In the genomic region with DNA sequence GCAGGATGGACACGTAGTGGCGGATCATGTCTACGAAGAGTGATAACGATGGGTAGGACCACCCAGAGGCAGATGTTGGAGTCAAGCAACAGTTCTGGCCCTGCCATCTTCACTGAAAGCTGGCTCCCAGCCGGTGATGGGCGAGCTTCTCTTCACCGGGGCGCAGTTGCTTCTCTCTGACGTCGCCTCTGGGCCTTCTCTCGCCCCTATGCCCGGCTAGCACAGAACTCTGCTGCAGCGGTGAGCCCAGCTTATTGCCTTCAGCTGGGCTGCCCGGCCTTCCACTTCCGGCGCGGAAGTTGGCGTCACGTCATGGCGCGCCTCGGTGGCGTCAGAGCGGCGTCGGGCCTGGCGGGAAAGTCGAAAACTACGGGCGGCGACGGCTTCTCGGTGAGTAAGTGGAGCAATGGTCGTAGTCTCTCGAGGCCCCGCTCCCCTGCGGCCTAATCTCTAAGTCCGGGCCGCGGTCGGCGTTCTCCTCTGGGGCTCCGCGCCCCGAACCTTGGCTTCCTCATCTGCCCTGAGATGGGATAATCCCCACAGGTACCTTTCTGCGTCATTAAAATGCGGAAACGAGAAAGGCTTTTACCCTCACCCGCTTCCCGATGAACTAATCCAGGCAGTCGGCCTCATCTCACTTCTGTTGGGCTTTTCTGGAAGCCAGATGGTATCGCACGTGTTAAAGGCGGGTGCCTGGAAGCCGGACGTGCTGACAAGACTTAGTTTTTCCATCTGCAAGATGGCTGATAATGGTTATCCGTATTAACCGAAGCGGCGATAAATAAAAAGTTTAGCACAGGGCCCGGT, we compare ENCODE assay signal across 8 cellular contexts. TPM values are rescaled to one million over a fixed set of nuclear protein-coding genes. Genes with fewer than 3 reads are reported as not detected.
DNase-seq lines count a peak whose midpoint lies in the region; ATAC-seq and TF ChIP-seq lines count a peak whose summit lies in the region.

A gene (plus strand): TSS at position 354 of the 807 bp plus-strand sequence. CDS start 2,221 bp downstream, outside the sequence.

- no peak within 1 kb of the TSS for H2BK12ac ChIP-seq in trophoblast cell (ENCODE audit: low read length)

- TF ChIP-seq POLR2A in NB4 (IDR thresholded peaks at IDR 0.05; ENCODE audit: extremely low read depth, insufficient read length) (peak; percentile 53), tibial nerve (IDR thresholded peaks at IDR 0.05) (peak in 1 of 2 donors; percentile 64)

- peak within 1 kb of the TSS; percentile 51 for H3K14ac ChIP-seq in trophoblast cell (ENCODE audit: low read length)

- ATAC-seq in HG02571 (IDR thresholded peaks at IDR 0.05; ENCODE audit: unreplicated experiment) (peak; percentile 83), Right ventricle myocardium superior (ENCODE audit: poor library complexity) (peak; percentile 99)

- H3K4me3 ChIP-seq in GM12875 (ENCODE audit: low read depth, low read length), result peak within 1 kb of the TSS; percentile 97
- H3K4me3 ChIP-seq in NB4 (ENCODE audit: low read depth, low read length), result peak within 1 kb of the TSS; percentile 93
- peak within 1 kb of the TSS; percentile 96 for H3K4me3 ChIP-seq in trophoblast cell (ENCODE audit: low read depth, low read length)
- H3K4me3 ChIP-seq in tibial nerve, result peak within 1 kb of the TSS; percentile 52 to 80 (median 77)

- intact Hi-C loops in Right ventricle myocardium superior (cut with DNase I), result no loop called here

- H4K12ac ChIP-seq in trophoblast cell (ENCODE audit: low read depth, low read length), result peak within 1 kb of the TSS; percentile 75

- peaks cover 4% of the 10 kb centered on the region for H3K79me1 ChIP-seq in trophoblast cell (ENCODE audit: low read length)

- H4K91ac ChIP-seq in trophoblast cell (ENCODE audit: low read depth, low read length), result peak within 1 kb of the TSS; percentile 8

- TF ChIP-seq EP300 in tibial nerve (IDR thresholded peaks at IDR 0.05), result peak; percentile 81 to 97

- no peak within 1 kb of the TSS for H2BK120ac ChIP-seq in trophoblast cell (ENCODE audit: insufficient read depth, low read length, poor library complexity)

- no peaks in the 10 kb centered on the region for H3K27me3 ChIP-seq in trophoblast cell (ENCODE audit: insufficient read depth, low read length)
- H3K27me3 ChIP-seq in tibial nerve, result no peaks in the 10 kb centered on the region

- H3K23ac ChIP-seq in trophoblast cell (ENCODE audit: low read length), result no peak within 1 kb of the TSS

- H2AFZ ChIP-seq in trophoblast cell (ENCODE audit: insufficient read depth, low read length, poor library complexity), result peak within 1 kb of the TSS; percentile 82

- peak within 1 kb of the TSS; percentile 82 for H4K8ac ChIP-seq in trophoblast cell (ENCODE audit: low read depth, low read length)

- H3K4ac ChIP-seq in trophoblast cell (ENCODE audit: low read depth, low read length), result peak within 1 kb of the TSS; percentile 10

- peak within 1 kb of the TSS; percentile 12 for H3K18ac ChIP-seq in trophoblast cell (ENCODE audit: low read length)

- H3K9ac ChIP-seq in trophoblast cell (ENCODE audit: low read length), result peak within 1 kb of the TSS; percentile 83

- H3K27ac ChIP-seq in trophoblast cell (ENCODE audit: low read depth, low read length), result peak within 1 kb of the TSS; percentile 69
- H3K27ac ChIP-seq in tibial nerve, result peak within 1 kb of the TSS in 3 of 4 donors; percentile 36 to 78 (median 73)

- DNase-seq in NB4 (ENCODE audit: low read depth) (peak; percentile 92), SW480 (ENCODE audit: low spot score) (peak; percentile 77), Right ventricle myocardium superior (peak; percentile 94), trophoblast cell (peak; percentile 87 to 96), tibial nerve (ENCODE audit: low spot score in 2 of 2) (peak; percentile 74 to 87)
- peak; percentile 78 for DNase-seq in activated naive CD8-positive, alpha-beta T cell treated with anti-CD3 and anti-CD28 coated beads, Interleukin-2, amount 50 U/mL, for 16 hours (ENCODE audit: low read depth, low spot score)

- H3K36me3 ChIP-seq in trophoblast cell (ENCODE audit: control insufficient read depth in 1 of 2, insufficient read depth in 2 of 2, low read length in 2 of 2) (peaks cover 17 to 23% of the 10 kb centered on the region in 2 experiments), tibial nerve (peaks cover 0 to 28% (median 0%) of the 10 kb centered on the region in 3 donors)

- H3K9me3 ChIP-seq in trophoblast cell (ENCODE audit: insufficient read depth, low read depth, low read length), result no peaks in the 10 kb centered on the region
- no peaks in the 10 kb centered on the region for H3K9me3 ChIP-seq in tibial nerve

- peak within 1 kb of the TSS; percentile 95 for H3K4me2 ChIP-seq in trophoblast cell (ENCODE audit: low read length)

- TF ChIP-seq CTCF in GM12875 (IDR thresholded peaks at IDR 0.05; ENCODE audit: borderline replicate concordance, insufficient read depth, low read depth, low read length) (no peak), NB4 (IDR thresholded peaks at IDR 0.05; ENCODE audit: low read depth, low read length) (no peak), tibial nerve (IDR thresholded peaks at IDR 0.05) (peak in 2 of 5 experiments; percentile 45 to 46)

- no peak within 1 kb of the TSS for H2AK5ac ChIP-seq in trophoblast cell (ENCODE audit: low read length)

- H3K79me2 ChIP-seq in trophoblast cell (ENCODE audit: control insufficient read depth, insufficient read depth, low read length, poor library complexity), result peaks cover 4% of the 10 kb centered on the region

- no CpG with 5 or more reads among the region's 61 CpGs for WGBS in trophoblast cell (ENCODE audit: extremely low coverage, insufficient coverage, insufficient read length)
- 0 to 1% methylated on average over 38 to 52 of the region's 61 CpGs for WGBS in tibial nerve, 2 donors

- H2BK5ac ChIP-seq in trophoblast cell (ENCODE audit: low read depth, low read length, poor library complexity), result no peak within 1 kb of the TSS

- H3K4me1 ChIP-seq in trophoblast cell (ENCODE audit: control insufficient read depth in 1 of 2, insufficient read depth in 2 of 2, low read length in 2 of 2) (peaks cover 0 to 7% of the 10 kb centered on the region in 2 experiments), tibial nerve (peaks cover 0 to 36% (median 20%) of the 10 kb centered on the region in 4 donors)

RNA-seq across cellular contexts. Expression of the gene that starts here (rescaled TPM):
- 2.0 TPM for total RNA-seq in Right ventricle myocardium superior
- polyA plus RNA-seq in trophoblast cell (2013), result 15.2 and 16.3 TPM in 2 replicates
- 10 to 100 TPM in 2 of 4 donors, 1 to 10 TPM in 2; 2.0 to 13.7 (median 7.6) TPM for total RNA-seq in tibial nerve

Comparison
In these comparisons a context has a peak if more than half of its experiments do, and no peak if none do; other contexts are left out.
1. Peak in every context shown above with its lines: DNase-seq, ATAC-seq, H3K4me3 ChIP-seq and H3K27ac ChIP-seq.